ENCODE assay signal across 32 cellular contexts in genomic region chr14:88040141-88040540, GRCh38. TPM values are rescaled to one million over a fixed set of nuclear protein-coding genes. Genes with fewer than 3 reads are reported as not detected.
"Had no signal": no experiment of that assay in that cellular context is flagged by ENCODE, and none has a peak within 500 bp of the region (broad histone marks: within the 10 kb centered on the region; RNA-seq: fewer than 3 reads in every experiment).

No MANE protein-coding gene starts in this region.

- H3K27me3 Mint-ChIP-seq: activated CD8-positive, alpha-beta T cell treated with anti-CD3 and anti-CD28 coated beads for 36 hours; activated naive CD8-positive, alpha-beta T cell; activated T-helper 17 cell treated with anti-CD3 and anti-CD28 coated beads, Interleukin-2, amount 50 U/mL, for 72 hours; central memory CD8-positive, alpha-beta T cell; effector memory CD8-positive, alpha-beta T cell; T-helper 17 cell had no signal

- H3K27me3 ChIP-seq: brain microvascular endothelial cell, esophagus muscularis mucosa, foreskin keratinocyte, gastrocnemius medialis had no signal

- H3K27ac Mint-ChIP-seq: activated CD8-positive, alpha-beta T cell treated with anti-CD3 and anti-CD28 coated beads for 36 hours; activated naive CD8-positive, alpha-beta T cell; activated T-helper 17 cell treated with anti-CD3 and anti-CD28 coated beads, Interleukin-2, amount 50 U/mL, for 72 hours; dendritic cell treated with granulocyte-macrophage colony-stimulating factor and Interleukin-4, amounts not matched to agents 40 ng/mL and 50 ng/mL, for 4 days; effector memory CD8-positive, alpha-beta T cell; T-helper 17 cell; T-helper 2 cell treated with Interferon-gamma antibody and Interleukin-4, amounts not matched to agents 5 μg/mL and 100 μg/mL, for 36 hours; WTC11 had no signal

- H3K27ac ChIP-seq: brain microvascular endothelial cell, coronary artery, esophagus muscularis mucosa, foreskin keratinocyte, gastrocnemius medialis, heart left ventricle, VCaP had no signal

- H3K4me1 ChIP-seq: esophagus muscularis mucosa, foreskin keratinocyte, gastrocnemius medialis had no signal

- ATAC-seq: activated CD8-positive, alpha-beta T cell treated with anti-CD3 and anti-CD28 coated beads for 36 hours; activated T-cell treated with anti-CD3 and anti-CD28 coated beads, Interleukin-2, amount 50 U/mL, for 4 hours; effector memory CD8-positive, alpha-beta T cell; foreskin keratinocyte; gastrocnemius medialis; heart left ventricle; T-helper 17 cell; WTC11 had no signal

- H3K9me3 ChIP-seq: esophagus muscularis mucosa, gastrocnemius medialis, heart left ventricle had no signal

- H3K4me3 ChIP-seq: coronary artery, dorsolateral prefrontal cortex, esophagus muscularis mucosa, gastrocnemius medialis, heart left ventricle had no signal

- H3K9me3 Mint-ChIP-seq: activated CD8-positive, alpha-beta T cell treated with anti-CD3 and anti-CD28 coated beads for 36 hours; activated T-cell treated with anti-CD3 and anti-CD28 coated beads, Interleukin-2, amount 50 U/mL, for 4 hours; central memory CD8-positive, alpha-beta T cell; dendritic cell treated with granulocyte-macrophage colony-stimulating factor and Interleukin-4, amounts not matched to agents 40 ng/mL and 50 ng/mL, for 4 days; effector memory CD8-positive, alpha-beta T cell; T-helper 2 cell treated with Interferon-gamma antibody and Interleukin-4, amounts not matched to agents 5 μg/mL and 100 μg/mL, for 36 hours; WTC11 had no signal

- H3K36me3 Mint-ChIP-seq: WTC11 had no signal

- H3K36me3 ChIP-seq: brain microvascular endothelial cell, esophagus muscularis mucosa, gastrocnemius medialis, heart left ventricle had no signal

- H3K4me3 Mint-ChIP-seq: activated CD8-positive, alpha-beta T cell treated with anti-CD3 and anti-CD28 coated beads for 36 hours; activated naive CD8-positive, alpha-beta T cell; activated T-cell treated with anti-CD3 and anti-CD28 coated beads, Interleukin-2, amount 50 U/mL, for 4 hours; activated T-helper 17 cell treated with anti-CD3 and anti-CD28 coated beads, Interleukin-2, amount 50 U/mL, for 72 hours; central memory CD8-positive, alpha-beta T cell; dendritic cell treated with granulocyte-macrophage colony-stimulating factor and Interleukin-4, amounts not matched to agents 40 ng/mL and 50 ng/mL, for 4 days; effector memory CD8-positive, alpha-beta T cell; T-helper 17 cell; T-helper 2 cell treated with Interferon-gamma antibody and Interleukin-4, amounts not matched to agents 5 μg/mL and 100 μg/mL, for 36 hours; WTC11 had no signal

- DNase-seq: activated CD4-positive, alpha-beta T cell treated with anti-CD3 and anti-CD28 coated beads for 1 hour; activated CD4-positive, alpha-beta T cell treated with anti-CD3 and anti-CD28 coated beads for 48 hours; activated CD4-positive, alpha-beta T cell treated with anti-CD3 and anti-CD28 coated beads, Interleukin-2, amount 50 U/mL, for 1 hour; activated CD4-positive, alpha-beta T cell treated with anti-CD3 and anti-CD28 coated beads, Interleukin-2, amount 50 U/mL, for 48 hours; activated CD8-positive, alpha-beta memory T cell treated with anti-CD3 and anti-CD28 coated beads for 24 hours; activated CD8-positive, alpha-beta T cell treated with anti-CD3 and anti-CD28 coated beads for 36 hours; activated effector memory CD4-positive, alpha-beta T cell treated with Interleukin-2 at 50 U/mL for 16 hours; activated gamma-delta T cell treated with Interleukin-2 at 50 U/mL for 16 hours; activated naive CD4-positive, alpha-beta T cell treated with anti-CD3 and anti-CD28 coated beads, Interleukin-2, amount 50 U/mL, for 16 hours; activated naive CD4-positive, alpha-beta T cell treated with Interleukin-2 at 50 U/mL for 16 hours; activated T-cell treated with anti-CD3 and anti-CD28 coated beads, Interleukin-2, amount 50 U/mL, for 4 hours; amniotic stem cell; brain microvascular endothelial cell; effector memory CD8-positive, alpha-beta T cell; erythroblast; foreskin keratinocyte; gastrocnemius medialis; glutamatergic neuron; heart left ventricle; T-helper 1 cell; T-helper 17 cell; T1000 had no signal

RNA-seq across cellular contexts. Expression of gene GPR65, which starts 35.2 kb away (rescaled TPM):
- total RNA-seq: foreskin keratinocyte, WTC11 had no signal
- polyA plus RNA-seq: foreskin keratinocyte had no signal
